Comparison of ENCODE assay signal across 8 cellular contexts in genomic region chr20:38764563-38765355, GRCh38. TPM values are rescaled to one million over a fixed set of nuclear protein-coding genes. Genes with fewer than 3 reads are reported as not detected.
DNase-seq lines count a peak whose midpoint lies in the region; ATAC-seq and TF ChIP-seq lines count a peak whose summit lies in the region.

No MANE protein-coding gene starts in this region.

- no peak overlapping the region for H3K4me3 Mint-ChIP-seq in activated CD4-positive, alpha-beta T cell treated with anti-CD3 and anti-CD28 coated beads, Interleukin-2, amount 10 ng/mL, durations not matched to agents 7 days and 5 days

- POLR2A ChIA-PET in activated CD4-positive, alpha-beta T cell treated with anti-CD3 and anti-CD28 coated beads, Interleukin-2, amount 10 ng/mL, durations not matched to agents 7 days and 5 days (lab: Charles Lee): no interaction called here

- DNase-seq in HL-60 (ENCODE audit: low read depth in 1 of 2, low spot score in 1 of 2) (peak in 1 of 2 experiments; percentile 69), fibroblast of gingiva (ENCODE audit: low read depth) (peak; percentile 67), NCI-H1105 (lab: John Stamatoyannopoulos, UW) (no peak), NCI-H524 treated with DMSO at 0.1 percent for 48 hours (lab: John Stamatoyannopoulos, UW) (no peak)
- DNase-seq in activated CD4-positive, alpha-beta T cell treated with anti-CD3 and anti-CD28 coated beads, Interleukin-2, amount 10 ng/mL, durations not matched to agents 7 days and 5 days: peak; percentile 22
- DNase-seq in stimulated activated CD4-positive, alpha-beta T cell treated with anti-CD3 and anti-CD28 coated beads, Interleukin-2, amount 100 ng/mL, for 4 hours (ENCODE audit: low read depth): peak; percentile 44

- no peak overlapping the region for H3K27ac Mint-ChIP-seq in activated CD4-positive, alpha-beta T cell treated with anti-CD3 and anti-CD28 coated beads, Interleukin-2, amount 10 ng/mL, durations not matched to agents 7 days and 5 days

- no peak for TF ChIP-seq CTCF in HL-60 (IDR thresholded peaks at IDR 0.05; ENCODE audit: insufficient read depth, low read length)

- peaks cover 50% of the 10 kb centered on the region for H3K36me3 Mint-ChIP-seq in activated CD4-positive, alpha-beta T cell treated with anti-CD3 and anti-CD28 coated beads, Interleukin-2, amount 10 ng/mL, durations not matched to agents 7 days and 5 days (ENCODE audit: low read depth)

- H3K4me3 ChIP-seq in HL-60 (replicated peaks; ENCODE audit: insufficient read depth, low read length): no peak overlapping the region

- H3K9me3 Mint-ChIP-seq in activated CD4-positive, alpha-beta T cell treated with anti-CD3 and anti-CD28 coated beads, Interleukin-2, amount 10 ng/mL, durations not matched to agents 7 days and 5 days: no peaks in the 10 kb centered on the region

- CTCF ChIA-PET in activated CD4-positive, alpha-beta T cell treated with anti-CD3 and anti-CD28 coated beads, Interleukin-2, amount 10 ng/mL, durations not matched to agents 7 days and 5 days (lab: Charles Lee): interaction anchor here (1.0 to 2.9 kb wide), 5 partner anchors 9 to 42 kb away, joined by 3 to 22 read pairs (median 4); no protein-coding TSS in a partner anchor

- H3K4me1 Mint-ChIP-seq in activated CD4-positive, alpha-beta T cell treated with anti-CD3 and anti-CD28 coated beads, Interleukin-2, amount 10 ng/mL, durations not matched to agents 7 days and 5 days: peaks cover 16% of the 10 kb centered on the region

- no peak for ATAC-seq in GM21529 (IDR thresholded peaks at IDR 0.05; ENCODE audit: unreplicated experiment)
- ATAC-seq in GM18861 (IDR thresholded peaks at IDR 0.05; ENCODE audit: unreplicated experiment): no peak

- H3K27me3 Mint-ChIP-seq in activated CD4-positive, alpha-beta T cell treated with anti-CD3 and anti-CD28 coated beads, Interleukin-2, amount 10 ng/mL, durations not matched to agents 7 days and 5 days: no peaks in the 10 kb centered on the region

- H3K27me3 ChIP-seq in HL-60 (ENCODE audit: insufficient read depth, poor library complexity, severe bottlenecking): no peaks in the 10 kb centered on the region

- H3K27ac ChIP-seq in HL-60 (replicated peaks): 0 out of 2 replicates have a peak overlapping the region, but pooled peaks have one; percentile 19

RNA-seq across cellular contexts. Expression of gene ACTR5, which starts 16.5 kb away (rescaled TPM):
- 1 to 10 TPM; 7.8 to 8.1 TPM for total RNA-seq in activated CD4-positive, alpha-beta T cell treated with anti-CD3 and anti-CD28 coated beads, Interleukin-2, amount 10 ng/mL, durations not matched to agents 7 days and 5 days

RNA-seq across cellular contexts. Expression of gene SLC32A1, which starts 40.5 kb away (rescaled TPM):
- not detected for total RNA-seq in activated CD4-positive, alpha-beta T cell treated with anti-CD3 and anti-CD28 coated beads, Interleukin-2, amount 10 ng/mL, durations not matched to agents 7 days and 5 days

RNA-seq across cellular contexts. Expression of gene PPP1R16B, which starts 40.7 kb away (rescaled TPM):
- total RNA-seq in activated CD4-positive, alpha-beta T cell treated with anti-CD3 and anti-CD28 coated beads, Interleukin-2, amount 10 ng/mL, durations not matched to agents 7 days and 5 days: 10 to 100 TPM; 63.6 to 67.4 TPM

Comparison
In these comparisons a context has a peak if more than half of its experiments do, and no peak if none do; other contexts are left out.
1. DNase-seq: peak in activated CD4-positive, alpha-beta T cell treated with anti-CD3 and anti-CD28 coated beads, Interleukin-2, amount 10 ng/mL, durations not matched to agents 7 days and 5 days (single experiment), fibroblast of gingiva (single experiment) and stimulated activated CD4-positive, alpha-beta T cell treated with anti-CD3 and anti-CD28 coated beads, Interleukin-2, amount 100 ng/mL, for 4 hours (single experiment); none in NCI-H1105 (single experiment) and NCI-H524 treated with DMSO at 0.1 percent for 48 hours (single experiment).